8 cellular contexts compared by ENCODE assay signal in genomic region chr22:50189184-50189848, GRCh38. TPM values are rescaled to one million over a fixed set of nuclear protein-coding genes. Genes with fewer than 3 reads are reported as not detected.
DNase-seq lines count a peak whose midpoint lies in the region; ATAC-seq and TF ChIP-seq lines count a peak whose summit lies in the region.

No MANE protein-coding gene starts in this region.

- H3K27me3 ChIP-seq in OCI-LY3 (ENCODE audit: low read depth, low read length) (no peaks in the 10 kb centered on the region), esophagus muscularis mucosa (no peaks in the 10 kb centered on the region), prostate gland (replicated peaks; ENCODE audit: insufficient read depth) (no peaks in the 10 kb centered on the region)

- DNase-seq in GM12864 (ENCODE audit: low read depth) (no peak), esophagus muscularis mucosa (ENCODE audit: extremely low spot score) (no peak), prostate gland (ENCODE audit: low spot score) (no peak), GM19238 (ENCODE audit: insufficient read length, low spot score) (no peak)

- peaks cover 7% of the 10 kb centered on the region for H4K20me1 ChIP-seq in OCI-LY3 (ENCODE audit: insufficient read depth, low read length)

- peak overlapping the region; percentile 82 for H3K4me2 ChIP-seq in OCI-LY3 (ENCODE audit: low read length)

- WGBS in esophagus muscularis mucosa: 69% methylated on average over 16 of the region's 20 CpGs
- 57% methylated on average over 20 of the region's 20 CpGs for WGBS in prostate gland

- H3K36me3 ChIP-seq in OCI-LY3 (replicated peaks; ENCODE audit: low read depth, low read length) (peaks cover 8% of the 10 kb centered on the region), esophagus muscularis mucosa (peaks cover 2 to 18% (median 14%) of the 10 kb centered on the region in 4 donors), prostate gland (peaks cover 2 to 11% of the 10 kb centered on the region in 2 donors)

- intact Hi-C loops in esophagus muscularis mucosa (cut with DNase I) (no loop called here), prostate gland (cut with DNase I) (no loop called here)

- peak overlapping the region; percentile 58 for H3K4me3 ChIP-seq in GM12864 (ENCODE audit: low read depth, low read length)
- H3K4me3 ChIP-seq in OCI-LY3 (ENCODE audit: low read length): peak overlapping the region; percentile 75
- peak overlapping the region in 2 of 4 donors; percentile 51 to 61 for H3K4me3 ChIP-seq in esophagus muscularis mucosa
- no peak overlapping the region for H3K4me3 ChIP-seq in prostate gland

- H3K9me3 ChIP-seq in OCI-LY3 (ENCODE audit: insufficient read depth, low read length) (peaks cover 12% of the 10 kb centered on the region; the same call in 1 of the 2 replicates), esophagus muscularis mucosa (no peaks in the 10 kb centered on the region), prostate gland (no peaks in the 10 kb centered on the region)

- H3K79me2 ChIP-seq in OCI-LY3 (ENCODE audit: low read length): peaks cover 59% of the 10 kb centered on the region

- TF ChIP-seq POLR2A in esophagus muscularis mucosa (IDR thresholded peaks at IDR 0.05; ENCODE audit: low read depth): no peak
- TF ChIP-seq POLR2A in prostate gland (IDR thresholded peaks at IDR 0.05): no peak

- no peak overlapping the region for H2AFZ ChIP-seq in OCI-LY3 (ENCODE audit: low read depth, low read length)

- H3K4me1 ChIP-seq in OCI-LY3 (ENCODE audit: low read length) (peaks cover 55% of the 10 kb centered on the region), esophagus muscularis mucosa (peaks cover 43 to 76% (median 62%) of the 10 kb centered on the region in 4 donors), prostate gland (replicated peaks) (peaks cover 13% of the 10 kb centered on the region)

- no peak for TF ChIP-seq EP300 in esophagus muscularis mucosa (IDR thresholded peaks at IDR 0.05)

- no peak for TF ChIP-seq CTCF in GM12864 (IDR thresholded peaks at IDR 0.05; ENCODE audit: low read depth, low read length, missing control alignments)
- TF ChIP-seq CTCF in OCI-LY3 (IDR thresholded peaks at IDR 0.05; ENCODE audit: low read depth, low read length): no peak
- no peak for TF ChIP-seq CTCF in esophagus muscularis mucosa (IDR thresholded peaks at IDR 0.05)
- no peak for TF ChIP-seq CTCF in prostate gland (IDR thresholded peaks at IDR 0.05)

- no peak for ATAC-seq in HG03565 (IDR thresholded peaks at IDR 0.05; ENCODE audit: unreplicated experiment)
- no peak for ATAC-seq in GM18520 (IDR thresholded peaks at IDR 0.05; ENCODE audit: unreplicated experiment)
- ATAC-seq in HG03521 (IDR thresholded peaks at IDR 0.05; ENCODE audit: unreplicated experiment): no peak

- peak overlapping the region; percentile 76; the same call in 1 of the 2 replicates for H3K9ac ChIP-seq in OCI-LY3 (ENCODE audit: low read length)

- H3K27ac ChIP-seq in OCI-LY3 (ENCODE audit: low read length) (peak overlapping the region; percentile 99), esophagus muscularis mucosa (replicated peaks in 1 of 4) (peak overlapping the region; percentile 68 to 79 (median 76)), prostate gland (peak overlapping the region; percentile 75 to 83)

RNA-seq across cellular contexts. Expression of gene TRABD, which starts 3.6 kb away (rescaled TPM):
- total RNA-seq in esophagus muscularis mucosa (10 to 100 TPM; 18.3 to 31.0 (median 22.3) TPM), prostate gland (10 to 100 TPM; 39.1 to 43.1 TPM)

RNA-seq across cellular contexts. Expression of gene SELENOO, which starts 11.5 kb away (rescaled TPM):
- total RNA-seq in esophagus muscularis mucosa: 10 to 100 TPM; 22.4 to 41.0 (median 23.0) TPM
- 10 to 100 TPM; 51.8 to 58.5 TPM for total RNA-seq in prostate gland

RNA-seq across cellular contexts. Expression of gene PANX2, which starts 18.8 kb away (rescaled TPM):
- total RNA-seq in esophagus muscularis mucosa (1 to 10 TPM in 1 of 4 donors, under 1 TPM in 3; 0.33 to 1.0 (median 0.56) TPM), prostate gland (1 to 10 TPM; 7.5 to 9.5 TPM)

RNA-seq across cellular contexts. Expression of gene TUBGCP6, which starts 55.5 kb away (rescaled TPM):
- total RNA-seq in esophagus muscularis mucosa: 10 to 100 TPM; 20.2 to 38.0 (median 30.0) TPM
- total RNA-seq in prostate gland: 100 to 1,000 TPM in 1 of 2 donors, 10 to 100 TPM in 1; 56.3 to 117 TPM

Comparison
In these comparisons a context has a peak if more than half of its experiments do, and no peak if none do; other contexts are left out.
1. H3K4me3 ChIP-seq: peak in GM12864 (single experiment) and OCI-LY3 (single experiment); none in prostate gland (0 of 2).
2. RNA of gene PANX2, which starts 18.8 kb away (total RNA-seq): 7.5 to 9.5 TPM in prostate gland; 0.33 to 1.0 TPM in esophagus muscularis mucosa; every median in the first group is over 4 times any median in the second.
3. Peak in every context shown above with its lines, with median percentiles within 50 percentile points of each other: H3K27ac ChIP-seq.